Comparison of ENCODE assay signal across 23 cellular contexts in the genomic region with DNA sequence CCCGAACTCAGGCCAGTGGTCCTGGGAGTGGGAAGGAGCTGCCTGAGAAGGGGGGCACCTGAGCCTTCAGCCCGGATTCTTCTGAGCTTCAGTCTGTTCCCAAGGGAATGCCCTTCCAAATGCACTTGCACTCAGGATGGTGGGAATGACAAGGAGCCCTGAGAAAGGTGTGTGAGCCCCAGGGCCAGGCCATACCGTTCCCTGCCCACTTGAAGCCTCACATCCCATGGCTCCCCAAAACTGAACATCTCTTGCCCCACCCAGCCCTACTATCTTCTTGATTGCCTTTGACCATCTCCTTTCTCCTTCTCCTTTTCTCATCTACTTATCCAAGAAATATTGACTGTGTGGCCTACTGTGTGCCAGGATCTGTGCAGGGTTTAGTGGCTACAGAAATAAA.
"Had no signal": no experiment of that assay in that cellular context is flagged by ENCODE, and none has a peak within 500 bp of the region (broad histone marks: within the 10 kb centered on the region; RNA-seq: fewer than 3 reads in every experiment).

No MANE protein-coding gene starts in this region.

- DNase-seq: activated CD4-positive, alpha-beta T cell treated with anti-CD3 and anti-CD28 coated beads for 48 hours; activated CD4-positive, alpha-beta T cell treated with anti-CD3 and anti-CD28 coated beads, Interleukin-2, amount 50 U/mL, for 48 hours; activated CD4-positive, CD25-positive, alpha-beta regulatory T cell treated with anti-CD3 and anti-CD28 coated beads, Interleukin-2, amount 50 U/mL, for 72 hours; activated CD8-positive, alpha-beta memory T cell treated with anti-CD3 and anti-CD28 coated beads, Interleukin-2, amount 10 ng/mL, durations not matched to agents 7 days and 5 days; activated gamma-delta T cell; activated naive CD4-positive, alpha-beta T cell treated with anti-CD3 and anti-CD28 coated beads, Interleukin-2, amount 10 ng/mL, durations not matched to agents 7 days and 5 days; activated naive CD8-positive, alpha-beta T cell treated with anti-CD3 and anti-CD28 coated beads, Interleukin-2, amount 10 ng/mL, durations not matched to agents 7 days and 5 days; anterior cingulate cortex; central memory CD4-positive, alpha-beta T cell; Kasumi-1; NCI-H1048; NCI-H1930; NCI-H2107; NCI-H510A treated with DMSO at 0.1 percent for 48 hours; NK-92 treated with Interleukin-12 subunit alpha and Interleukin-12 subunit beta, amount 100 ng/mL, for 24 hours; SHP77 treated with DMSO at 0.1 percent for 48 hours had no signal

- H3K9me3 ChIP-seq: adrenal gland, breast epithelium had no signal

- H3K4me1 ChIP-seq: adrenal gland had no signal

- H3K4me3 Mint-ChIP-seq: activated CD8-positive, alpha-beta memory T cell treated with anti-CD3 and anti-CD28 coated beads, Interleukin-2, amount 10 ng/mL, durations not matched to agents 7 days and 5 days; activated naive CD4-positive, alpha-beta T cell treated with anti-CD3 and anti-CD28 coated beads, Interleukin-2, amount 10 ng/mL, durations not matched to agents 7 days and 5 days; activated naive CD8-positive, alpha-beta T cell treated with anti-CD3 and anti-CD28 coated beads, Interleukin-2, amount 10 ng/mL, durations not matched to agents 7 days and 5 days; activated T-cell treated with anti-CD3 and anti-CD28 coated beads, Interleukin-2, amount 50 U/mL, for 24 hours; activated T-helper 1 cell treated with anti-CD3 and anti-CD28 coated beads, Interleukin-12 subunit alpha, Interleukin-12 subunit beta, Interleukin-2, Interleukin-4 antibody, amounts not matched to agents 30 ng/mL and 10 ng/mL and 1 ng/mL, durations not matched to agents 14 hours and 24 hours and 36 hours; T-helper 1 cell treated with Interleukin-12 subunit alpha and Interleukin-12 subunit beta and Interleukin-4 antibody, amounts not matched to agents 30 μg/mL and 1 μg/mL, for 36 hours; WTC11 had no signal

- H3K4me3 ChIP-seq: adrenal gland, breast epithelium, K562 had no signal

- H3K27ac Mint-ChIP-seq: activated CD8-positive, alpha-beta memory T cell treated with anti-CD3 and anti-CD28 coated beads, Interleukin-2, amount 10 ng/mL, durations not matched to agents 7 days and 5 days; activated naive CD4-positive, alpha-beta T cell treated with anti-CD3 and anti-CD28 coated beads, Interleukin-2, amount 10 ng/mL, durations not matched to agents 7 days and 5 days; activated naive CD8-positive, alpha-beta T cell treated with anti-CD3 and anti-CD28 coated beads, Interleukin-2, amount 10 ng/mL, durations not matched to agents 7 days and 5 days; activated T-cell treated with anti-CD3 and anti-CD28 coated beads, Interleukin-2, amount 50 U/mL, for 24 hours; activated T-helper 1 cell treated with anti-CD3 and anti-CD28 coated beads, Interleukin-12 subunit alpha, Interleukin-12 subunit beta, Interleukin-2, Interleukin-4 antibody, amounts not matched to agents 30 ng/mL and 10 ng/mL and 1 ng/mL, durations not matched to agents 14 hours and 24 hours and 36 hours; T-helper 1 cell treated with Interleukin-12 subunit alpha and Interleukin-12 subunit beta and Interleukin-4 antibody, amounts not matched to agents 30 μg/mL and 1 μg/mL, for 36 hours; WTC11 had no signal

- H3K27me3 ChIP-seq: adrenal gland, breast epithelium had no signal

- H3K36me3 ChIP-seq: adrenal gland, breast epithelium had no signal

- H3K9me3 Mint-ChIP-seq: activated naive CD4-positive, alpha-beta T cell treated with anti-CD3 and anti-CD28 coated beads, Interleukin-2, amount 10 ng/mL, durations not matched to agents 7 days and 5 days; activated naive CD8-positive, alpha-beta T cell treated with anti-CD3 and anti-CD28 coated beads, Interleukin-2, amount 10 ng/mL, durations not matched to agents 7 days and 5 days; activated T-helper 1 cell treated with anti-CD3 and anti-CD28 coated beads, Interleukin-12 subunit alpha, Interleukin-12 subunit beta, Interleukin-2, Interleukin-4 antibody, amounts not matched to agents 30 ng/mL and 10 ng/mL and 1 ng/mL, durations not matched to agents 14 hours and 24 hours and 36 hours; T-helper 1 cell treated with Interleukin-12 subunit alpha and Interleukin-12 subunit beta and Interleukin-4 antibody, amounts not matched to agents 30 μg/mL and 1 μg/mL, for 36 hours; WTC11 had no signal

- H3K27ac ChIP-seq: adrenal gland, breast epithelium had no signal

- H3K36me3 Mint-ChIP-seq: activated CD8-positive, alpha-beta memory T cell treated with anti-CD3 and anti-CD28 coated beads, Interleukin-2, amount 10 ng/mL, durations not matched to agents 7 days and 5 days; activated naive CD4-positive, alpha-beta T cell treated with anti-CD3 and anti-CD28 coated beads, Interleukin-2, amount 10 ng/mL, durations not matched to agents 7 days and 5 days; activated naive CD8-positive, alpha-beta T cell treated with anti-CD3 and anti-CD28 coated beads, Interleukin-2, amount 10 ng/mL, durations not matched to agents 7 days and 5 days; WTC11 had no signal

- ATAC-seq: activated CD8-positive, alpha-beta memory T cell treated with anti-CD3 and anti-CD28 coated beads, Interleukin-2, amount 10 ng/mL, durations not matched to agents 7 days and 5 days; K562; WTC11 had no signal
